Comparison of ENCODE assay signal across 1 cellular context in genomic region chr1:160997323-160998038, GRCh38.
TF ChIP-seq lines count a peak whose summit lies in the region.

No MANE protein-coding gene starts in this region.

TF ChIP-seq in GM12878, 131 proteins besides CTCF, POLR2A, EP300 and RAD21:
- TF ChIP-seq SUPT20H (IDR thresholded peaks at IDR 0.05; ENCODE audit: borderline replicate concordance, control insufficient read depth, low read depth, low read length): no peak
- TF ChIP-seq RELA (IDR thresholded peaks at IDR 0.05; ENCODE audit: borderline replicate concordance, partially characterized antibody): no peak
- peak in 1 of 2 experiments; percentile 34; a peak in 1 of 4 replicates for TF ChIP-seq IKZF2 (IDR thresholded peaks at IDR 0.05)
- TF ChIP-seq SMC3 (IDR thresholded peaks at IDR 0.05; ENCODE audit: borderline replicate concordance, low read length): peak; percentile 71; the same call in 1 of the 2 replicates
- no peak for TF ChIP-seq SMAD5 (IDR thresholded peaks at IDR 0.05; ENCODE audit: low read depth)
- no peak for TF ChIP-seq STAT3 (IDR thresholded peaks at IDR 0.05; ENCODE audit: low read depth, low read length)
- TF ChIP-seq ZSCAN29 (IDR thresholded peaks at IDR 0.05): no peak
- TF ChIP-seq CBX5 (IDR thresholded peaks at IDR 0.05; ENCODE audit: low read depth): 0 out of 2 replicates have a peak, but pooled peaks have one; percentile 45
- TF ChIP-seq CREB1 (IDR thresholded peaks at IDR 0.05; ENCODE audit: low read depth): no peak
- no peak for TF ChIP-seq FOXK2 (IDR thresholded peaks at IDR 0.05)
- no peak for TF ChIP-seq NR2F1 (conservative IDR thresholded peaks at IDR 0.05)
- TF ChIP-seq CHD1 (IDR thresholded peaks at IDR 0.05; ENCODE audit: low read depth, low read length): no peak
- no peak for TF ChIP-seq POLR2AphosphoS5 (IDR thresholded peaks at IDR 0.05; ENCODE audit: low read length)
- TF ChIP-seq DPF2 (IDR thresholded peaks at IDR 0.05): no peak
- TF ChIP-seq BMI1 (IDR thresholded peaks at IDR 0.05; ENCODE audit: borderline replicate concordance): no peak
- TF ChIP-seq IKZF1 (conservative IDR thresholded peaks at IDR 0.05): 0 out of 2 replicates have a peak, but pooled peaks have one; percentile 22
- no peak for TF ChIP-seq SRF (IDR thresholded peaks at IDR 0.05; ENCODE audit: low read depth in 2 of 2, low read length in 2 of 2)
- 0 out of 2 replicates have a peak, but pooled peaks have one; percentile 44 for TF ChIP-seq SMARCA5 (IDR thresholded peaks at IDR 0.05)
- no peak for TF ChIP-seq JUNB (IDR thresholded peaks at IDR 0.05)
- peak; percentile 58; the same call in 1 of the 2 replicates for TF ChIP-seq YY1 (IDR thresholded peaks at IDR 0.05; ENCODE audit: low read depth, low read length)
- TF ChIP-seq CREM (IDR thresholded peaks at IDR 0.05; ENCODE audit: low read depth): no peak
- no peak for TF ChIP-seq MYC (IDR thresholded peaks at IDR 0.05; ENCODE audit: insufficient read depth, insufficient read length, insufficient replicate concordance, low read length, severe bottlenecking)
- TF ChIP-seq SREBF2 (IDR thresholded peaks at IDR 0.05; ENCODE audit: low read length): no peak
- TF ChIP-seq CBFB (IDR thresholded peaks at IDR 0.05; ENCODE audit: low read depth): no peak
- no peak for TF ChIP-seq RB1 (IDR thresholded peaks at IDR 0.05; ENCODE audit: borderline replicate concordance)
- TF ChIP-seq BRCA1 (IDR thresholded peaks at IDR 0.05; ENCODE audit: low read depth, low read length): no peak
- no peak for TF ChIP-seq ZNF217 (IDR thresholded peaks at IDR 0.05)
- TF ChIP-seq RUNX3 (IDR thresholded peaks at IDR 0.05; ENCODE audit: low read length): peak; percentile 26; the same call in 1 of the 2 replicates
- no peak for TF ChIP-seq BACH1 (IDR thresholded peaks at IDR 0.05; ENCODE audit: borderline replicate concordance)
